In genomic region chr5:53219174-53219573, GRCh38 we compare ENCODE assay signal across 17 cellular contexts.
DNase-seq lines count a peak whose midpoint lies in the region; ATAC-seq, FAIRE-seq and TF ChIP-seq lines count a peak whose summit lies in the region.
"Had no signal": no experiment of that assay in that cellular context is flagged by ENCODE, and none has a peak within 500 bp of the region (broad histone marks: within the 10 kb centered on the region; RNA-seq: fewer than 3 reads in every experiment).

No MANE protein-coding gene starts in this region.

- no peak for TF ChIP-seq POLR2A in GM18505 (IDR thresholded peaks at IDR 0.05; ENCODE audit: borderline replicate concordance, extremely low read depth, insufficient read depth, insufficient read length)

- TF ChIP-seq CTCF in bronchial epithelial cell (IDR thresholded peaks at IDR 0.05; ENCODE audit: insufficient read depth, low read length, severe bottlenecking), result no peak

- no peak overlapping the region for H3K27ac ChIP-seq in substantia nigra (ENCODE audit: low read depth, low read length, poor library complexity, severe bottlenecking)
- H3K27ac ChIP-seq: Peyer's patch had no signal

- H3K4me3 ChIP-seq in bronchial epithelial cell (ENCODE audit: low read depth, low read length), result no peak overlapping the region
- H3K4me3 ChIP-seq: K562, Peyer's patch had no signal

- no peaks in the 10 kb centered on the region for H3K27me3 ChIP-seq in bronchial epithelial cell (ENCODE audit: control insufficient read depth, insufficient read depth, low read length)
- H3K27me3 ChIP-seq: Peyer's patch had no signal

- ATAC-seq in GM18505 (IDR thresholded peaks at IDR 0.05; ENCODE audit: unreplicated experiment) (peak; percentile 50), GM19025 (IDR thresholded peaks at IDR 0.05; ENCODE audit: low read depth, unreplicated experiment) (peak; percentile 36), HG03432 (IDR thresholded peaks at IDR 0.05; ENCODE audit: unreplicated experiment) (peak; percentile 83), GM18498 (IDR thresholded peaks at IDR 0.05; ENCODE audit: unreplicated experiment) (no peak)
- ATAC-seq: K562, SK-N-SH treated with all-trans-retinoic acid at 6 μM for 48 hours had no signal

- peak; percentile 23 for FAIRE-seq in bronchial epithelial cell (lab: Jason Lieb, UNC)
- FAIRE-seq: K562 had no signal

- H3K36me3 ChIP-seq in bronchial epithelial cell (ENCODE audit: control insufficient read depth, insufficient read depth, low read length), result no peaks in the 10 kb centered on the region
- H3K36me3 ChIP-seq: Peyer's patch had no signal

- DNase-seq in bronchial epithelial cell (ENCODE audit: low read depth) (no peak), substantia nigra (lab: John Stamatoyannopoulos, UW) (no peak), COLO668 (lab: John Stamatoyannopoulos, UW; ENCODE audit: unreplicated experiment) (no peak)
- DNase-seq: DMS53, H7, NCI-H1436 treated with DMSO at 0.1 percent for 48 hours, NCI-H2081, NCI-H510A, NCI-H82, Peyer's patch, SHP77 had no signal
